19 cellular contexts compared by ENCODE assay signal in genomic region chr16:58503863-58504688, GRCh38. TPM values are rescaled to one million over a fixed set of nuclear protein-coding genes. Genes with fewer than 3 reads are reported as not detected.
DNase-seq lines count a peak whose midpoint lies in the region; ATAC-seq and TF ChIP-seq lines count a peak whose summit lies in the region.
"Had no signal": no experiment of that assay in that cellular context is flagged by ENCODE, and none has a peak within 500 bp of the region (broad histone marks: within the 10 kb centered on the region; RNA-seq: fewer than 3 reads in every experiment).

No MANE protein-coding gene starts in this region.

- ATAC-seq in HG02870 (IDR thresholded peaks at IDR 0.05; ENCODE audit: unreplicated experiment): no peak
- ATAC-seq: CD8-positive, alpha-beta T cell; K562 had no signal

- TF ChIP-seq CTCF in coronary artery (IDR thresholded peaks at IDR 0.05) (no peak), suprapubic skin (IDR thresholded peaks at IDR 0.05) (no peak)

- peaks cover 19% of the 10 kb centered on the region for H3K4me1 ChIP-seq in suprapubic skin

- H3K27me3 ChIP-seq in suprapubic skin: peaks cover 22% of the 10 kb centered on the region

- H3K27ac ChIP-seq in coronary artery: no peak overlapping the region
- H3K27ac ChIP-seq in suprapubic skin: no peak overlapping the region
- H3K27ac ChIP-seq: BLaER1, HL-60 had no signal

- no peak for TF ChIP-seq POLR2A in suprapubic skin (IDR thresholded peaks at IDR 0.05)

- DNase-seq in activated effector memory CD4-positive, alpha-beta T cell treated with anti-CD3 and anti-CD28 coated beads, Interleukin-2, amount 50 U/mL, for 16 hours: peak; percentile 58
- DNase-seq in activated effector memory CD4-positive, alpha-beta T cell treated with Interleukin-2 at 50 U/mL for 16 hours: no peak
- DNase-seq in coronary artery (ENCODE audit: low spot score): peak; percentile 67
- peak; percentile 86 for DNase-seq in mesenteric fat pad (ENCODE audit: low spot score)
- DNase-seq in suprapubic skin (ENCODE audit: low spot score in 2 of 2): peak; percentile 57 to 75
- DNase-seq in HuH-7.5 (ENCODE audit: low spot score): no peak
- DNase-seq in activated naive CD4-positive, alpha-beta T cell treated with anti-CD3 and anti-CD28 coated beads, Interleukin-2, amount 50 U/mL, for 16 hours: no peak
- DNase-seq: CD8-positive, alpha-beta T cell; H9; MV-4-11; NCI-H1417 treated with DMSO at 0.1 percent for 48 hours; NCI-H2081; NCI-H510A; NCI-H774; Right ventricle myocardium superior had no signal

- H3K4me3 ChIP-seq in coronary artery (no peak overlapping the region), suprapubic skin (no peak overlapping the region)
- H3K4me3 ChIP-seq: BLaER1, K562 had no signal

- TF ChIP-seq EP300 in suprapubic skin (IDR thresholded peaks at IDR 0.05): no peak

- no peaks in the 10 kb centered on the region for H3K9me3 ChIP-seq in suprapubic skin
- H3K9me3 ChIP-seq: BLaER1 had no signal

- 92% methylated on average over 15 of the region's 21 CpGs for WGBS in suprapubic skin

- H3K36me3 ChIP-seq in suprapubic skin: no peaks in the 10 kb centered on the region
- H3K36me3 ChIP-seq: BLaER1 had no signal

RNA-seq across cellular contexts. Expression of gene NDRG4, which starts 4.1 kb away (rescaled TPM):
- 2.8 TPM for total RNA-seq in mesenteric fat pad
- total RNA-seq in suprapubic skin: 10 to 100 TPM; 42.5 to 70.3 (median 50.7) TPM
- total RNA-seq: CD8-positive, alpha-beta T cell had no signal

RNA-seq across cellular contexts. Expression of gene SETD6, which starts 11.2 kb away (rescaled TPM):
- total RNA-seq in mesenteric fat pad (12.3 TPM), suprapubic skin (10 to 100 TPM; 42.6 to 71.8 (median 51.7) TPM)

Comparison
In these comparisons a context has a peak if more than half of its experiments do, and no peak if none do; other contexts are left out.
1. DNase-seq: peak in activated effector memory CD4-positive, alpha-beta T cell treated with anti-CD3 and anti-CD28 coated beads, Interleukin-2, amount 50 U/mL, for 16 hours (single experiment), coronary artery (single experiment), mesenteric fat pad (single experiment) and suprapubic skin (2 of 2); none in activated effector memory CD4-positive, alpha-beta T cell treated with Interleukin-2 at 50 U/mL for 16 hours (single experiment), HuH-7.5 (single experiment) and activated naive CD4-positive, alpha-beta T cell treated with anti-CD3 and anti-CD28 coated beads, Interleukin-2, amount 50 U/mL, for 16 hours (single experiment).
2. RNA of gene NDRG4, which starts 4.1 kb away (total RNA-seq): 42.5 to 70.3 TPM in suprapubic skin; 2.8 TPM in mesenteric fat pad (single experiment); every median in the first group is over 10 times any median in the second.